Comparison of ENCODE assay signal across 8 cellular contexts in the genomic region with DNA sequence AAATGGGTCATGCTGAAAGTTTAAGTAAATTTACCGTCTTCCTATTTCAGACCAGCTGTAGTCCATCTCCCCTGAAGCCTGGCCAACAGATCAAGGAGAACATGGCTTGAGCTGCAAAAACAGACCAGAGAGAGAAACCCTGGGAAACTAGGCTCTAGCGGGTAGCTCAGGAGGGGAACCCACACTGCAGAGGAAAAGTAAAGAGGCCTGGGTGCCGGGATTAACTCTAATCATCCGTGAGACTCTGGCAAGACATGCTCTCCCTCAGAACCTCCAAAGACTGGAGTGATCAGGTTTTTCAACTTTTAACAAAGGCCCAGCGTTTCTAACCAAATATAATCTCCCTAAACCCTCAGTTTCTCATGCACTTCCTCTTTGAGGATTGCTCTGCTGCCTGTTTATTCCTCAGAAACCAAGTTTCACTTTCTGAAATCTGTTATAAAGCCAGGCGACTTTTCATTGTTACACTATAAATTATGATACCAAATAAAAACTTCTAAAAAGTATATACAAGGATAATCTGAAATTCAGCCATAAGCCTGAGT.
DNase-seq lines count a peak whose midpoint lies in the region; ATAC-seq lines count a peak whose summit lies in the region.

No MANE protein-coding gene starts in this region.

- H3K9ac ChIP-seq in HUES64 (ENCODE audit: low read depth, low read length) = peak overlapping the region; percentile 46; the same call in 1 of the 2 replicates

- no peaks in the 10 kb centered on the region for H3K36me3 ChIP-seq in HUES64 (ENCODE audit: insufficient read depth, low read length)

- H3K27ac ChIP-seq in HUES64 (ENCODE audit: low read depth, low read length) (peak overlapping the region; percentile 39), angular gyrus (ENCODE audit: low read depth, low read length) (peak overlapping the region; percentile 62), temporal lobe (ENCODE audit: low read depth, low read length) (peak overlapping the region; percentile 86)

- H3K9me3 ChIP-seq in HUES64 (ENCODE audit: insufficient read depth, low read depth, low read length) = no peaks in the 10 kb centered on the region

- H3K4me3 ChIP-seq in HUES64 (ENCODE audit: low read length) = no peak overlapping the region

- 63% methylated on average over 6 of the region's 6 CpGs for WGBS in HUES64

- DNase-seq in Ammon's horn (ENCODE audit: low spot score) (peak; percentile 40), left lobe of liver (ENCODE audit: low spot score) (no peak), T-helper 9 cell (no peak)
- DNase-seq in effector CD8-positive, alpha-beta T cell (lab: John Stamatoyannopoulos, UW) = no peak

- peaks cover 37% of the 10 kb centered on the region for H3K4me1 ChIP-seq in HUES64 (ENCODE audit: insufficient read depth, low read length)

- ATAC-seq in left lobe of liver (peak; percentile 39), GM18498 (IDR thresholded peaks at IDR 0.05; ENCODE audit: unreplicated experiment) (no peak)

- H3K27me3 ChIP-seq in HUES64 (ENCODE audit: insufficient read depth, low read length) = no peaks in the 10 kb centered on the region
